8 cellular contexts compared by ENCODE assay signal in the genomic region with DNA sequence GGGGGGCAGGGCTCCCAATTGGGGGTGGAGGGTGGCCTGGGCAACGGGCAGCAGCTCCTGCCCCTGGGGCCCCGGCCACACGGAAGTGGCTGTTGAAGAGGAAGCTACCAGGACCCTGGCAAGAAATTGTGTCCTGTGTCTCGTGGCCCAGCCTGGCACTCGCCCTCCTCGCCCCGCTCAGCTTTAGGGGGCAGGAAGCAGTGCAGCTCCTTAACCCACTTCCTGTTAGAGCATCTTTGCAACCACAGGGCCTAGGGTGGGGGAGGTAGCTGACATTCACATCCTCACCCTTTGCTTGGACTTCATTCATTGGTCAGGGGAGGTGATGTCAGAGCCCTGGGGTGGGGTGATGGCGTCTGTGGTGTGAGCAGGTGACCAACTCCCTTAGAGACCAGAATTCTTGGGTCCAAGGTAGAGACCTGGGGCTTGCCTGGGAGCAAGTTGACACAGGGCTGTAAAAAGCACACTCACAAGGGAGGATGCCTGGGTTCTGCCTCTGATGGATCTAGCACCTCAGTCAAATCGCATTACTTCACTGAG. TPM values are rescaled to one million over a fixed set of nuclear protein-coding genes. Genes with fewer than 3 reads are reported as not detected.
DNase-seq lines count a peak whose midpoint lies in the region; ATAC-seq lines count a peak whose summit lies in the region.

A gene with protein sequence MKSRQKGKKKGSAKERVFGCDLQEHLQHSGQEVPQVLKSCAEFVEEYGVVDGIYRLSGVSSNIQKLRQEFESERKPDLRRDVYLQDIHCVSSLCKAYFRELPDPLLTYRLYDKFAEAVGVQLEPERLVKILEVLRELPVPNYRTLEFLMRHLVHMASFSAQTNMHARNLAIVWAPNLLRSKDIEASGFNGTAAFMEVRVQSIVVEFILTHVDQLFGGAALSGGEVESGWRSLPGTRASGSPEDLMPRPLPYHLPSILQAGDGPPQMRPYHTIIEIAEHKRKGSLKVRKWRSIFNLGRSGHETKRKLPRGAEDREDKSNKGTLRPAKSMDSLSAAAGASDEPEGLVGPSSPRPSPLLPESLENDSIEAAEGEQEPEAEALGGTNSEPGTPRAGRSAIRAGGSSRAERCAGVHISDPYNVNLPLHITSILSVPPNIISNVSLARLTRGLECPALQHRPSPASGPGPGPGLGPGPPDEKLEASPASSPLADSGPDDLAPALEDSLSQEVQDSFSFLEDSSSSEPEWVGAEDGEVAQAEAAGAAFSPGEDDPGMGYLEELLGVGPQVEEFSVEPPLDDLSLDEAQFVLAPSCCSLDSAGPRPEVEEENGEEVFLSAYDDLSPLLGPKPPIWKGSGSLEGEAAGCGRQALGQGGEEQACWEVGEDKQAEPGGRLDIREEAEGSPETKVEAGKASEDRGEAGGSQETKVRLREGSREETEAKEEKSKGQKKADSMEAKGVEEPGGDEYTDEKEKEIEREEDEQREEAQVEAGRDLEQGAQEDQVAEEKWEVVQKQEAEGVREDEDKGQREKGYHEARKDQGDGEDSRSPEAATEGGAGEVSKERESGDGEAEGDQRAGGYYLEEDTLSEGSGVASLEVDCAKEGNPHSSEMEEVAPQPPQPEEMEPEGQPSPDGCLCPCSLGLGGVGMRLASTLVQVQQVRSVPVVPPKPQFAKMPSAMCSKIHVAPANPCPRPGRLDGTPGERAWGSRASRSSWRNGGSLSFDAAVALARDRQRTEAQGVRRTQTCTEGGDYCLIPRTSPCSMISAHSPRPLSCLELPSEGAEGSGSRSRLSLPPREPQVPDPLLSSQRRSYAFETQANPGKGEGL (minus strand): TSS at position 161 of the 540 bp plus-strand sequence. CDS start 267 bp downstream, outside the sequence.

- peak within 1 kb of the TSS; percentile 29 for H3K9ac ChIP-seq in mucosa of stomach (ENCODE audit: low read length)

- no peaks in the 10 kb centered on the region for H3K9me3 ChIP-seq in mucosa of stomach (ENCODE audit: control insufficient read depth, low read length)

- no peaks in the 10 kb centered on the region for H3K9me3 Mint-ChIP-seq in activated naive CD8-positive, alpha-beta T cell (ENCODE audit: low read depth)

- peaks cover 2% of the 10 kb centered on the region for H3K36me3 Mint-ChIP-seq in activated naive CD8-positive, alpha-beta T cell

- no peaks in the 10 kb centered on the region for H3K27me3 ChIP-seq in mucosa of stomach (ENCODE audit: control insufficient read depth, insufficient read depth, low read length)

- peak; percentile 57 to 88 (median 80) for DNase-seq in stimulated activated naive CD4-positive, alpha-beta T cell (lab: John Stamatoyannopoulos, UW)
- DNase-seq in NCI-H1417 treated with DMSO at 0.1 percent for 48 hours (lab: John Stamatoyannopoulos, UW) (no peak), SHP77 treated with DMSO at 0.1 percent for 48 hours (lab: John Stamatoyannopoulos, UW) (no peak)

- ATAC-seq in GM18858 (IDR thresholded peaks at IDR 0.05; ENCODE audit: unreplicated experiment): peak; percentile 71
- ATAC-seq in HG03039 (IDR thresholded peaks at IDR 0.05; ENCODE audit: unreplicated experiment): peak; percentile 80

- H3K36me3 ChIP-seq in mucosa of stomach (ENCODE audit: control insufficient read depth, insufficient read depth, low read length): peaks cover 13% of the 10 kb centered on the region

- no peak within 1 kb of the TSS for H3K4me3 ChIP-seq in mucosa of stomach (ENCODE audit: low read length)

- H3K4me1 Mint-ChIP-seq in activated naive CD8-positive, alpha-beta T cell (ENCODE audit: low read depth): peaks cover 60% of the 10 kb centered on the region

- H3K4me3 Mint-ChIP-seq in activated naive CD8-positive, alpha-beta T cell: peak within 1 kb of the TSS; percentile 100

- H3K27ac Mint-ChIP-seq in activated naive CD8-positive, alpha-beta T cell: peak within 1 kb of the TSS; percentile 93

- no peaks in the 10 kb centered on the region for H3K27me3 Mint-ChIP-seq in activated naive CD8-positive, alpha-beta T cell

- intact Hi-C loops in T-helper 1 cell treated with Interleukin-12 subunit alpha and Interleukin-12 subunit beta and Interleukin-4 antibody, amounts not matched to agents 30 ng/mL and 1 ng/mL, for 36 hours (cut with micrococcal nuclease): loop anchor here (1.0 to 5.0 kb wide), 4 partner anchors 28 to 322 kb away; a partner anchor contains a TSS

- H3K4me1 ChIP-seq in mucosa of stomach (ENCODE audit: control insufficient read depth, insufficient read depth, low read length): peaks cover 36% of the 10 kb centered on the region

RNA-seq across cellular contexts. Expression of the gene that starts here (rescaled TPM):
- 301 and 314 TPM in 2 replicates for total RNA-seq in T-helper 1 cell treated with Interleukin-12 subunit alpha and Interleukin-12 subunit beta and Interleukin-4 antibody, amounts not matched to agents 30 ng/mL and 1 ng/mL, for 36 hours

Comparison
In these comparisons a context has a peak if more than half of its experiments do, and no peak if none do; other contexts are left out.
1. DNase-seq: peak in stimulated activated naive CD4-positive, alpha-beta T cell (6 of 6); none in NCI-H1417 treated with DMSO at 0.1 percent for 48 hours (single experiment) and SHP77 treated with DMSO at 0.1 percent for 48 hours (single experiment).